Comparison of ENCODE assay signal across 22 cellular contexts in genomic region chr1:220886470-220887201, GRCh38. TPM values are rescaled to one million over a fixed set of nuclear protein-coding genes. Genes with fewer than 3 reads are reported as not detected.
"Had no signal": no experiment of that assay in that cellular context is flagged by ENCODE, and none has a peak within 500 bp of the region (broad histone marks: within the 10 kb centered on the region; RNA-seq: fewer than 3 reads in every experiment).

No MANE protein-coding gene starts in this region.

- DNase-seq: activated CD4-positive, alpha-beta T cell treated with anti-CD3 and anti-CD28 coated beads, Interleukin-2, amount 50 U/mL, for 4 hours; activated gamma-delta T cell treated with Interleukin-2 at 50 U/mL for 16 hours; adrenal gland; cerebellar nuclear complex; cortex of kidney; effector CD4-positive, alpha-beta T cell; small intestine; stimulated activated CD4-positive, alpha-beta T cell treated with anti-CD3 and anti-CD28 coated beads, Interleukin-15, amount 100 ng/mL, for 24 hours; stimulated activated CD4-positive, alpha-beta T cell treated with anti-CD3 and anti-CD28 coated beads, Interleukin-2, amount 100 ng/mL, for 48 hours; stomach; SW 1271; T-helper 2 cell; testis; WERI-Rb-1 had no signal

- H3K4me3 Mint-ChIP-seq: activated T-helper 1 cell treated with anti-CD3 and anti-CD28 coated beads, Interleukin-12 subunit alpha, Interleukin-12 subunit beta, Interleukin-2, Interleukin-4 antibody, amounts not matched to agents 30 ng/mL and 10 ng/mL and 1 ng/mL, durations not matched to agents 14 hours and 24 hours and 36 hours had no signal

- H3K9me3 ChIP-seq: adrenal gland, gastroesophageal sphincter, heart left ventricle, testis, upper lobe of left lung had no signal

- H3K27ac ChIP-seq: adrenal gland, gastroesophageal sphincter, stomach, testis, upper lobe of left lung, WERI-Rb-1 had no signal

- H3K4me3 ChIP-seq: adrenal gland, stomach, upper lobe of left lung had no signal

- H3K27me3 ChIP-seq: testis had no signal

- H3K27ac Mint-ChIP-seq: activated naive CD4-positive, alpha-beta T cell treated with anti-CD3 and anti-CD28 coated beads, Interleukin-2, amount 50 U/mL, for 72 hours; activated T-helper 1 cell treated with anti-CD3 and anti-CD28 coated beads, Interleukin-12 subunit alpha, Interleukin-12 subunit beta, Interleukin-2, Interleukin-4 antibody, amounts not matched to agents 30 ng/mL and 10 ng/mL and 1 ng/mL, durations not matched to agents 14 hours and 24 hours and 36 hours; progenitor cell of endocrine pancreas had no signal

- H3K9me3 Mint-ChIP-seq: activated naive CD4-positive, alpha-beta T cell treated with anti-CD3 and anti-CD28 coated beads, Interleukin-2, amount 50 U/mL, for 72 hours; activated T-helper 1 cell treated with anti-CD3 and anti-CD28 coated beads, Interleukin-12 subunit alpha, Interleukin-12 subunit beta, Interleukin-2, Interleukin-4 antibody, amounts not matched to agents 30 ng/mL and 10 ng/mL and 1 ng/mL, durations not matched to agents 14 hours and 24 hours and 36 hours had no signal

- ATAC-seq: activated naive CD4-positive, alpha-beta T cell treated with anti-CD3 and anti-CD28 coated beads, Interleukin-2, amount 50 U/mL, for 72 hours; esophagus mucosa; gastroesophageal sphincter had no signal

RNA-seq across cellular contexts. Expression of gene HLX, which starts 7.4 kb away (rescaled TPM):
- polyA plus RNA-seq: neural cell had no signal
